Comparison of ENCODE assay signal across 9 cellular contexts in genomic region chr2:235055891-235056516, GRCh38.
DNase-seq lines count a peak whose midpoint lies in the region; ATAC-seq and TF ChIP-seq lines count a peak whose summit lies in the region.
"Had no signal": no experiment of that assay in that cellular context is flagged by ENCODE, and none has a peak within 500 bp of the region (broad histone marks: within the 10 kb centered on the region; RNA-seq: fewer than 3 reads in every experiment).

No MANE protein-coding gene starts in this region.

- WGBS in testis, 2 donors, result 80 to 86% methylated on average over 12 of the region's 12 CpGs

- H3K27me3 ChIP-seq in testis, result no peaks in the 10 kb centered on the region
- H3K27me3 ChIP-seq: BLaER1 had no signal

- intact Hi-C loops in testis (cut with DNase I; ENCODE audit: low total_unique reads), result no loop called here

- H3K36me3 ChIP-seq in testis (ENCODE audit: low read depth, missing control alignments), result no peaks in the 10 kb centered on the region
- H3K36me3 ChIP-seq: BLaER1 had no signal

- no peak for TF ChIP-seq POLR2A in testis (IDR thresholded peaks at IDR 0.05)

- no peak for ATAC-seq in GM19351 (IDR thresholded peaks at IDR 0.05; ENCODE audit: unreplicated experiment)
- ATAC-seq in GM21423 (IDR thresholded peaks at IDR 0.05; ENCODE audit: unreplicated experiment), result no peak

- no peaks in the 10 kb centered on the region for H3K9me3 ChIP-seq in testis
- H3K9me3 ChIP-seq: BLaER1 had no signal

- peak; percentile 52 to 60 (median 56) for TF ChIP-seq CTCF in testis (IDR thresholded peaks at IDR 0.05)

- no peak overlapping the region for H3K4me3 ChIP-seq in testis
- H3K4me3 ChIP-seq: BLaER1 had no signal

- H3K27ac ChIP-seq in testis, result no peak overlapping the region
- H3K27ac ChIP-seq: BLaER1 had no signal

- H3K4me1 ChIP-seq in testis, result peaks cover 2% of the 10 kb centered on the region

- DNase-seq in NCI-H146 (lab: John Stamatoyannopoulos, UW) (peak; percentile 37), NCI-H146 treated with DMSO at 0.1 percent for 48 hours (lab: John Stamatoyannopoulos, UW; ENCODE audit: unreplicated experiment) (no peak), glomerular visceral epithelial cell (ENCODE audit: extremely low spot score) (peak; percentile 54), testis (peak; percentile 69), DMS114 treated with DMSO at 0.1 percent for 48 hours (lab: John Stamatoyannopoulos, UW; ENCODE audit: unreplicated experiment) (no peak)

TF ChIP-seq in PFSK-1, 5 proteins besides CTCF, POLR2A, EP300 and RAD21:
- TF ChIP-seq TAF1 (IDR thresholded peaks at IDR 0.05; ENCODE audit: borderline replicate concordance, insufficient read depth, low read length) (no peak), POLR2AphosphoS5 (IDR thresholded peaks at IDR 0.05; ENCODE audit: low read depth, low read length) (0 out of 2 replicates have a peak, but pooled peaks have one; percentile 15)

Comparison
In these comparisons a context has a peak if more than half of its experiments do, and no peak if none do; other contexts are left out.
1. DNase-seq: peak in NCI-H146 (single experiment), glomerular visceral epithelial cell (single experiment) and testis (single experiment); none in NCI-H146 treated with DMSO at 0.1 percent for 48 hours (single experiment) and DMS114 treated with DMSO at 0.1 percent for 48 hours (single experiment).